ENCODE assay signal across 9 cellular contexts in genomic region chr13:114110091-114110829, GRCh38. TPM values are rescaled to one million over a fixed set of nuclear protein-coding genes. Genes with fewer than 3 reads are reported as not detected.
DNase-seq lines count a peak whose midpoint lies in the region; ATAC-seq, FAIRE-seq and TF ChIP-seq lines count a peak whose summit lies in the region.
"Had no signal": no experiment of that assay in that cellular context is flagged by ENCODE, and none has a peak within 500 bp of the region (broad histone marks: within the 10 kb centered on the region; RNA-seq: fewer than 3 reads in every experiment).

No MANE protein-coding gene starts in this region.

- no peak overlapping the region for H3K27ac ChIP-seq in H1 (ENCODE audit: low read depth, low read length)

- H3K36me3 Mint-ChIP-seq in activated CD4-positive, alpha-beta T cell treated with anti-CD3 and anti-CD28 coated beads, Interleukin-2, amount 10 ng/mL, durations not matched to agents 7 days and 5 days (ENCODE audit: low read depth) = peaks cover 55% of the 10 kb centered on the region
- H3K36me3 Mint-ChIP-seq in progenitor cell of endocrine pancreas (ENCODE audit: insufficient read depth) = no peaks in the 10 kb centered on the region

- peaks cover 0 to 57% of the 10 kb centered on the region in 2 experiments; a peak in 3 of 4 replicates for H3K79me2 ChIP-seq in H1 (ENCODE audit: control insufficient read depth in 1 of 2, insufficient read depth in 2 of 2, low read length in 2 of 2)

- peaks cover 5 to 13% of the 10 kb centered on the region in 2 experiments for H4K20me1 ChIP-seq in H1 (replicated peaks in 1 of 2; ENCODE audit: control insufficient read depth in 1 of 2, insufficient read depth in 2 of 2, low read length in 2 of 2)

- H3K23ac ChIP-seq in H1 (ENCODE audit: insufficient read length) = no peak overlapping the region

- CTCF ChIA-PET in activated CD4-positive, alpha-beta T cell treated with anti-CD3 and anti-CD28 coated beads, Interleukin-2, amount 10 ng/mL, durations not matched to agents 7 days and 5 days (lab: Charles Lee) = interaction anchor here (0.6 to 3.5 kb wide), 7 partner anchors 12 to 294 kb away, joined by 3 to 15 read pairs (median 3); no protein-coding TSS in a partner anchor
- CTCF ChIA-PET in H1 (lab: Charles Lee; ENCODE audit: partially characterized antibody) = interaction anchor here (0.7 to 2.5 kb wide), 10 partner anchors 14 to 94 kb away, joined by 3 to 8 read pairs (median 3); no protein-coding TSS in a partner anchor

- no peaks in the 10 kb centered on the region for H3K9me3 ChIP-seq in H1 (ENCODE audit: insufficient read depth in 2 of 2, low read depth in 1 of 2, low read length in 1 of 2)

- TF ChIP-seq EP300 in H1 (IDR thresholded peaks at IDR 0.05; ENCODE audit: borderline replicate concordance in 1 of 2, low read depth in 2 of 2, low read length in 2 of 2) = no peak

- DNase-seq in GM18507 (ENCODE audit: extremely low spot score, insufficient read length, low read depth) = no peak
- DNase-seq in Jurkat, Clone E6-1 (ENCODE audit: low read depth, low spot score) = peak; percentile 92
- DNase-seq in activated CD4-positive, alpha-beta T cell treated with anti-CD3 and anti-CD28 coated beads, Interleukin-2, amount 10 ng/mL, durations not matched to agents 7 days and 5 days = peak; percentile 89
- no peak for DNase-seq in H1 (ENCODE audit: low read depth in 1 of 2, low spot score in 2 of 2)
- peak; percentile 49 for DNase-seq in pulmonary artery endothelial cell (ENCODE audit: low read depth, low spot score)
- DNase-seq in progenitor cell of endocrine pancreas (ENCODE audit: low spot score, unreplicated experiment) = no peak
- DNase-seq in hippocampal formation (lab: John Stamatoyannopoulos, UW) = no peak

- H4K5ac ChIP-seq in H1 (ENCODE audit: insufficient read length, low read depth, low read length) = no peak overlapping the region

- H4K91ac ChIP-seq in H1 (replicated peaks; ENCODE audit: insufficient read length, low read length) = peak overlapping the region; percentile 68

- no peak overlapping the region for H2BK120ac ChIP-seq in H1 (replicated peaks; ENCODE audit: low read depth, low read length)

- no peaks in the 10 kb centered on the region for H3K36me3 ChIP-seq in H1 (ENCODE audit: control insufficient read depth in 2 of 4, insufficient read depth in 4 of 4, low read length in 3 of 4)

- FAIRE-seq in GM18507 (lab: Jason Lieb, UNC) (peak; percentile 80), H1 (lab: Jason Lieb, UNC) (no peak)

- H3K79me1 ChIP-seq in H1 (ENCODE audit: low read depth, low read length) = peaks cover 17% of the 10 kb centered on the region

- H2BK12ac ChIP-seq in H1 (ENCODE audit: low read depth, low read length) = peak overlapping the region; percentile 75; the same call in 1 of the 2 replicates

- 0 out of 2 replicates have a peak overlapping the region, but pooled peaks have one; percentile 4 for H2BK5ac ChIP-seq in H1 (ENCODE audit: low read depth, low read length)

- peaks cover 4 to 34% (median 27%) of the 10 kb centered on the region in 4 experiments for H3K4me1 ChIP-seq in H1 (replicated peaks in 1 of 4; ENCODE audit: control insufficient read depth in 3 of 4, insufficient read depth in 4 of 4, low read length in 3 of 4)

- no peak overlapping the region for H3K56ac ChIP-seq in H1 (replicated peaks; ENCODE audit: insufficient read length, low read depth, low read length)

- POLR2A ChIA-PET in activated CD4-positive, alpha-beta T cell treated with anti-CD3 and anti-CD28 coated beads, Interleukin-2, amount 10 ng/mL, durations not matched to agents 7 days and 5 days (lab: Charles Lee) = no interaction called here
- POLR2A ChIA-PET in H1 (lab: Charles Lee; ENCODE audit: partially characterized antibody) = interaction anchor here (0.7 to 3.1 kb wide), 3 partner anchors 11 to 118 kb away, joined by 3 to 10 read pairs (median 5); no protein-coding TSS in a partner anchor

- H3K4me2 ChIP-seq in H1 (ENCODE audit: insufficient read depth in 1 of 2, low read depth in 2 of 2, low read length in 2 of 2) = peak overlapping the region in 1 of 2 experiments; percentile 23; a peak in 1 of 4 replicates

- H2AK5ac ChIP-seq in H1 (ENCODE audit: low read depth, low read length) = no peak overlapping the region

- H3K9ac ChIP-seq in H1 (replicated peaks in 1 of 4; ENCODE audit: extremely low read depth in 1 of 4, low read depth in 3 of 4, low read length in 3 of 4) = no peak overlapping the region

- no peaks in the 10 kb centered on the region for H3K27me3 Mint-ChIP-seq in activated CD4-positive, alpha-beta T cell treated with anti-CD3 and anti-CD28 coated beads, Interleukin-2, amount 10 ng/mL, durations not matched to agents 7 days and 5 days
- H3K27me3 Mint-ChIP-seq in progenitor cell of endocrine pancreas = peaks cover 6% of the 10 kb centered on the region

- peak overlapping the region; percentile 76 for H3K4me3 Mint-ChIP-seq in activated CD4-positive, alpha-beta T cell treated with anti-CD3 and anti-CD28 coated beads, Interleukin-2, amount 10 ng/mL, durations not matched to agents 7 days and 5 days
- H3K4me3 Mint-ChIP-seq in progenitor cell of endocrine pancreas (ENCODE audit: low read depth) = no peak overlapping the region
- H3K4me3 Mint-ChIP-seq: nephron had no signal

- H3K4me3 ChIP-seq in Jurkat, Clone E6-1 (ENCODE audit: low read length) = peak overlapping the region; percentile 50
- H3K4me3 ChIP-seq in H1 (ENCODE audit: extremely low read depth in 1 of 4, insufficient read depth in 2 of 4, low read depth in 3 of 4, low read length in 4 of 4) = no peak overlapping the region

- no peak for TF ChIP-seq POLR2A in H1 (IDR thresholded peaks at IDR 0.05; ENCODE audit: control extremely low read depth in 1 of 2, low read depth in 2 of 2, low read length in 2 of 2)

- H3K18ac ChIP-seq in H1 (ENCODE audit: extremely low read depth, low read length) = no peak overlapping the region

- H3K4me1 Mint-ChIP-seq in activated CD4-positive, alpha-beta T cell treated with anti-CD3 and anti-CD28 coated beads, Interleukin-2, amount 10 ng/mL, durations not matched to agents 7 days and 5 days = peaks cover 75% of the 10 kb centered on the region
- H3K4me1 Mint-ChIP-seq in progenitor cell of endocrine pancreas (ENCODE audit: low read depth) = peaks cover 15% of the 10 kb centered on the region

- no peak for ATAC-seq in HG03460 (IDR thresholded peaks at IDR 0.05; ENCODE audit: unreplicated experiment)

- 0 out of 2 replicates have a peak overlapping the region, but pooled peaks have one; percentile 23 for H2BK20ac ChIP-seq in H1 (ENCODE audit: low read length)

- WGBS in H1 (ENCODE audit: extremely low coverage in 1 of 2, insufficient coverage in 1 of 2, insufficient read length in 1 of 2, insufficient replicate concordance in 2 of 2, low coverage in 1 of 2, low lambda C conversion rate in 2 of 2, missing lambda C conversion rate in 1 of 2), 2 experiments = 72% methylated on average over 25 of the region's 25 CpGs; no CpG with 5 or more reads in 1 of the 2 experiments

- no peak overlapping the region for H2AFZ ChIP-seq in H1 (ENCODE audit: low read length)

- TF ChIP-seq CTCF in H1 (IDR thresholded peaks at IDR 0.05; ENCODE audit: control extremely low read depth in 1 of 3, insufficient read depth in 1 of 3, low read depth in 1 of 3, low read length in 3 of 3) = peak in 2 of 3 experiments; percentile 35 to 62; a peak in 3 of 4 replicates
- TF ChIP-seq CTCF in progenitor cell of endocrine pancreas (IDR thresholded peaks at IDR 0.05; ENCODE audit: unreplicated experiment) = no peak

- H3K14ac ChIP-seq in H1 (ENCODE audit: insufficient read length) = no peak overlapping the region

- no peaks in the 10 kb centered on the region for H3K27me3 ChIP-seq in H1 (replicated peaks in 1 of 4; ENCODE audit: control insufficient read depth in 3 of 4, extremely low read depth in 1 of 4, insufficient read depth in 3 of 4, low read length in 3 of 4)

- H3K27ac Mint-ChIP-seq in activated CD4-positive, alpha-beta T cell treated with anti-CD3 and anti-CD28 coated beads, Interleukin-2, amount 10 ng/mL, durations not matched to agents 7 days and 5 days = peak overlapping the region; percentile 97
- no peak overlapping the region for H3K27ac Mint-ChIP-seq in progenitor cell of endocrine pancreas

- TF ChIP-seq RAD21 in H1 (IDR thresholded peaks at IDR 0.05 in 1 of 2, conservative IDR thresholded peaks at IDR 0.05 in 1 of 2; ENCODE audit: low read depth in 2 of 2, low read length in 2 of 2) = peak; percentile 69 to 71

- H3K9me3 Mint-ChIP-seq in activated CD4-positive, alpha-beta T cell treated with anti-CD3 and anti-CD28 coated beads, Interleukin-2, amount 10 ng/mL, durations not matched to agents 7 days and 5 days = no peaks in the 10 kb centered on the region
- no peaks in the 10 kb centered on the region for H3K9me3 Mint-ChIP-seq in progenitor cell of endocrine pancreas (ENCODE audit: low read depth)
- H3K9me3 Mint-ChIP-seq: nephron had no signal

- H3K23me2 ChIP-seq in H1 (ENCODE audit: low read depth, low read length) = no peaks in the 10 kb centered on the region; the same call in 1 of the 2 replicates

- H3K4ac ChIP-seq in H1 (replicated peaks; ENCODE audit: insufficient read length, low read depth, low read length) = no peak overlapping the region

- no peak overlapping the region for H4K8ac ChIP-seq in H1 (ENCODE audit: extremely low read depth, insufficient read depth, low read length)

- H2BK15ac ChIP-seq in H1 (ENCODE audit: low read length) = no peak overlapping the region

TF ChIP-seq in H1, 55 proteins besides CTCF, POLR2A, EP300 and RAD21:
- TF ChIP-seq HDAC2 (IDR thresholded peaks at IDR 0.05; ENCODE audit: borderline replicate concordance in 1 of 2, low read depth in 2 of 2, low read length in 2 of 2) (no peak), EGR1 (IDR thresholded peaks at IDR 0.05; ENCODE audit: borderline replicate concordance, low read depth, low read length) (peak; percentile 59; the same call in 1 of the 2 replicates)
TF ChIP-seq in H1: peak in this region for 1.

RNA-seq across cellular contexts. Expression of gene RASA3, which starts 22.2 kb away (rescaled TPM):
- 19.0 TPM for polyA plus RNA-seq in Jurkat, Clone E6-1 (2012; ENCODE audit: insufficient read depth, insufficient read length)
- 100 to 1,000 TPM; 114 to 115 TPM for total RNA-seq in activated CD4-positive, alpha-beta T cell treated with anti-CD3 and anti-CD28 coated beads, Interleukin-2, amount 10 ng/mL, durations not matched to agents 7 days and 5 days
- 21.9 TPM in 2 replicates for total RNA-seq in H1 (2021; fragmentation: NEBNext Ultra II Directional; extraction: Animal tissue kit (Norgen Biotek cat#: 25700))
- 7.5 and 11.0 TPM in 2 replicates for polyA plus RNA-seq in H1 (2011; rRNA removed)
- 12.9 TPM for polyA plus RNA-seq in H1 (2011; cell fraction: cytosol; rRNA removed)
- polyA plus RNA-seq in H1 (2011; cell fraction: nucleus; rRNA removed) = 15.0 TPM
- 11.8 to 14.5 TPM (median 13.4 TPM) in 4 replicates for polyA plus RNA-seq in H1 (2012, experiment 1 of 2)
- 7.7 TPM for polyA plus RNA-seq in H1 (2012, experiment 2 of 2)
- 11.2 TPM for polyA plus RNA-seq in H1 (2013, experiment 1 of 2)
- polyA plus RNA-seq in H1 (2013, experiment 2 of 2) = 11.4 TPM
- 10.6 and 10.8 TPM in 2 replicates for polyA minus RNA-seq in H1 (2011; rRNA and poly(A)+ RNA removed)
- polyA minus RNA-seq in H1 (2011; cell fraction: cytosol; rRNA and poly(A)+ RNA removed) = 11.4 TPM
- 6.9 TPM for polyA minus RNA-seq in H1 (2011; cell fraction: nucleus; rRNA and poly(A)+ RNA removed)
- total RNA-seq in pulmonary artery endothelial cell (41.0 and 41.5 TPM in 2 replicates), progenitor cell of endocrine pancreas (6.3 and 7.6 TPM in 2 replicates)

Comparison
In these comparisons a context has a peak if more than half of its experiments do, and no peak if none do; other contexts are left out.
1. DNase-seq: peak in Jurkat, Clone E6-1 (single experiment), activated CD4-positive, alpha-beta T cell treated with anti-CD3 and anti-CD28 coated beads, Interleukin-2, amount 10 ng/mL, durations not matched to agents 7 days and 5 days (single experiment) and pulmonary artery endothelial cell (single experiment); none in GM18507 (single experiment), H1 (0 of 2), progenitor cell of endocrine pancreas (single experiment) and hippocampal formation (0 of 2).